13 cellular contexts compared by ENCODE assay signal in the genomic region with DNA sequence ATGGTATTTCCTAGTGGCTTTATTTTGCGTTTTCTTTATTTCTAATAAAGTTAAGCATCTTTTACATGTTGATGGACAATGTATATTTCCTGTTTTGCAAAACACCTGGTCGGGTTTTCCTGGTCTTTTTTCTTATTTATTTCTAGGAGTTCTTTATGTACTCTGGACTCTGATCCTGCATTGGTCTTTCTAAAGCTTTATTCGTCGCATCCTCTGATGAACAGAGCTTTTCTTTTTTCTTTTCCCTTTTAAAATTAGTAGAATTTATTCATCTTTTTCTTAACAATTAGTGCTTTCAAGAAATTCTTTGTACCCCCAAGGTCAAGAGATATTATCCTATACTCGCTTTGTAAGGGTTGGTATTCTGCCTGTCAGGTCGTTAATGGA. TPM values are rescaled to one million over a fixed set of nuclear protein-coding genes. Genes with fewer than 3 reads are reported as not detected.
DNase-seq lines count a peak whose midpoint lies in the region; ATAC-seq and TF ChIP-seq lines count a peak whose summit lies in the region.
"Had no signal": no experiment of that assay in that cellular context is flagged by ENCODE, and none has a peak within 500 bp of the region (broad histone marks: within the 10 kb centered on the region; RNA-seq: fewer than 3 reads in every experiment).

No MANE protein-coding gene starts in this region.

- POLR2A ChIA-PET in activated CD4-positive, alpha-beta T cell treated with anti-CD3 and anti-CD28 coated beads, Interleukin-2, amount 10 ng/mL, durations not matched to agents 7 days and 5 days (lab: Charles Lee) = interaction anchor here (0.6 to 1.7 kb wide), 2 partner anchors 57 to 100 kb away, joined by 3 to 5 read pairs; no protein-coding TSS in a partner anchor
- POLR2A ChIA-PET in activated B cell treated with CpG ODN at 0.5 μM for 24 hours (lab: Charles Lee) = interaction anchor here (0.8 to 4.2 kb wide), 15 partner anchors 9 to 108 kb away, joined by 3 to 116 read pairs (median 7); partner anchors contain the start of gene TFRC

- DNase-seq in activated CD4-positive, alpha-beta T cell treated with anti-CD3 and anti-CD28 coated beads, Interleukin-2, amount 10 ng/mL, durations not matched to agents 7 days and 5 days = no peak
- no peak for DNase-seq in activated CD4-positive, alpha-beta T cell treated with anti-CD3 and anti-CD28 coated beads for 48 hours
- DNase-seq in activated B cell treated with CpG ODN at 0.5 μM for 24 hours (no peak), glutamatergic neuron (no peak), left ventricle myocardium superior (no peak), NCI-H2081 (lab: John Stamatoyannopoulos, UW) (no peak)
- no peak for DNase-seq in stimulated activated effector memory CD8-positive, alpha-beta T cell treated with anti-CD3 and anti-CD28 coated beads, Interleukin-12 subunit alpha, Interleukin-12 subunit beta, amount 100 ng/mL, for 72 hours (ENCODE audit: low spot score in 2 of 2)
- no peak for DNase-seq in stimulated activated CD4-positive, alpha-beta T cell treated with anti-CD3 and anti-CD28 coated beads, Interleukin-2, amount 100 ng/mL, for 24 hours

- no peak for ATAC-seq in activated B cell treated with CpG ODN at 0.5 μM for 24 hours (ENCODE audit: low read depth)
- ATAC-seq in stimulated activated effector memory CD8-positive, alpha-beta T cell treated with anti-CD3 and anti-CD28 coated beads, Interleukin-12 subunit alpha, Interleukin-12 subunit beta, amount 100 ng/mL, for 72 hours = no peak
- ATAC-seq in left ventricle myocardium superior = no peak
- ATAC-seq: A549, Panc1 had no signal

- H3K36me3 Mint-ChIP-seq in activated CD4-positive, alpha-beta T cell treated with anti-CD3 and anti-CD28 coated beads, Interleukin-2, amount 10 ng/mL, durations not matched to agents 7 days and 5 days (ENCODE audit: low read depth) = no peaks in the 10 kb centered on the region
- H3K36me3 Mint-ChIP-seq in activated B cell treated with CpG ODN at 0.5 μM for 24 hours (ENCODE audit: low read depth) (no peaks in the 10 kb centered on the region), glutamatergic neuron (ENCODE audit: unreplicated experiment) (no peaks in the 10 kb centered on the region)
- H3K36me3 Mint-ChIP-seq in stimulated activated effector memory CD8-positive, alpha-beta T cell treated with anti-CD3 and anti-CD28 coated beads, Interleukin-12 subunit alpha, Interleukin-12 subunit beta, amount 100 ng/mL, for 72 hours = peaks cover 27% of the 10 kb centered on the region

- peak overlapping the region; percentile 95 for H3K27ac Mint-ChIP-seq in activated CD4-positive, alpha-beta T cell treated with anti-CD3 and anti-CD28 coated beads, Interleukin-2, amount 10 ng/mL, durations not matched to agents 7 days and 5 days
- peak overlapping the region; percentile 97 for H3K27ac Mint-ChIP-seq in activated B cell treated with CpG ODN at 0.5 μM for 24 hours
- H3K27ac Mint-ChIP-seq in glutamatergic neuron (ENCODE audit: unreplicated experiment) = peak overlapping the region; percentile 20
- peak overlapping the region; percentile 96 for H3K27ac Mint-ChIP-seq in stimulated activated effector memory CD8-positive, alpha-beta T cell treated with anti-CD3 and anti-CD28 coated beads, Interleukin-12 subunit alpha, Interleukin-12 subunit beta, amount 100 ng/mL, for 72 hours

- peaks cover 62% of the 10 kb centered on the region for H3K4me1 Mint-ChIP-seq in activated CD4-positive, alpha-beta T cell treated with anti-CD3 and anti-CD28 coated beads, Interleukin-2, amount 10 ng/mL, durations not matched to agents 7 days and 5 days
- H3K4me1 Mint-ChIP-seq in activated B cell treated with CpG ODN at 0.5 μM for 24 hours (peaks cover 47% of the 10 kb centered on the region), glutamatergic neuron (ENCODE audit: low read depth, unreplicated experiment) (peaks cover 8% of the 10 kb centered on the region)
- H3K4me1 Mint-ChIP-seq in stimulated activated effector memory CD8-positive, alpha-beta T cell treated with anti-CD3 and anti-CD28 coated beads, Interleukin-12 subunit alpha, Interleukin-12 subunit beta, amount 100 ng/mL, for 72 hours = peaks cover 39% of the 10 kb centered on the region

- peak overlapping the region; percentile 37 for H3K4me3 Mint-ChIP-seq in activated CD4-positive, alpha-beta T cell treated with anti-CD3 and anti-CD28 coated beads, Interleukin-2, amount 10 ng/mL, durations not matched to agents 7 days and 5 days
- peak overlapping the region; percentile 66 for H3K4me3 Mint-ChIP-seq in activated B cell treated with CpG ODN at 0.5 μM for 24 hours
- H3K4me3 Mint-ChIP-seq in glutamatergic neuron (ENCODE audit: unreplicated experiment) = no peak overlapping the region
- H3K4me3 Mint-ChIP-seq in stimulated activated effector memory CD8-positive, alpha-beta T cell treated with anti-CD3 and anti-CD28 coated beads, Interleukin-12 subunit alpha, Interleukin-12 subunit beta, amount 100 ng/mL, for 72 hours = peak overlapping the region; percentile 73

- H3K9me3 Mint-ChIP-seq in activated CD4-positive, alpha-beta T cell treated with anti-CD3 and anti-CD28 coated beads, Interleukin-2, amount 10 ng/mL, durations not matched to agents 7 days and 5 days = no peaks in the 10 kb centered on the region
- no peaks in the 10 kb centered on the region for H3K9me3 Mint-ChIP-seq in activated B cell treated with CpG ODN at 0.5 μM for 24 hours
- peaks cover 2% of the 10 kb centered on the region for H3K9me3 Mint-ChIP-seq in glutamatergic neuron (ENCODE audit: unreplicated experiment)
- H3K9me3 Mint-ChIP-seq in stimulated activated effector memory CD8-positive, alpha-beta T cell treated with anti-CD3 and anti-CD28 coated beads, Interleukin-12 subunit alpha, Interleukin-12 subunit beta, amount 100 ng/mL, for 72 hours = no peaks in the 10 kb centered on the region
- H3K9me3 Mint-ChIP-seq: dendritic cell treated with granulocyte-macrophage colony-stimulating factor and Interleukin-4, amounts not matched to agents 40 ng/mL and 50 ng/mL, for 4 days had no signal

- no peaks in the 10 kb centered on the region for H3K27me3 Mint-ChIP-seq in activated CD4-positive, alpha-beta T cell treated with anti-CD3 and anti-CD28 coated beads, Interleukin-2, amount 10 ng/mL, durations not matched to agents 7 days and 5 days
- H3K27me3 Mint-ChIP-seq in activated B cell treated with CpG ODN at 0.5 μM for 24 hours (no peaks in the 10 kb centered on the region), glutamatergic neuron (ENCODE audit: unreplicated experiment) (peaks cover 2% of the 10 kb centered on the region)

- intact Hi-C loops in activated B cell treated with CpG ODN at 0.5 μM for 24 hours (cut with micrococcal nuclease) (loop anchor here (1.0 to 2.0 kb wide), 5 partner anchors 13 to 106 kb away; partner anchors contain the start of gene TFRC), left ventricle myocardium superior (cut with micrococcal nuclease) (no loop called here)

- TF ChIP-seq CTCF in activated B cell treated with CpG ODN at 0.5 μM for 24 hours (IDR thresholded peaks at IDR 0.05) = no peak
- TF ChIP-seq CTCF in glutamatergic neuron (IDR thresholded peaks at IDR 0.05; ENCODE audit: partially characterized antibody, unreplicated experiment) = no peak

- CTCF ChIA-PET in activated CD4-positive, alpha-beta T cell treated with anti-CD3 and anti-CD28 coated beads, Interleukin-2, amount 10 ng/mL, durations not matched to agents 7 days and 5 days (lab: Charles Lee) = interaction anchor here (0.6 to 2.1 kb wide), 11 partner anchors 9 to 106 kb away, joined by 3 to 7 read pairs (median 3); no protein-coding TSS in a partner anchor
- CTCF ChIA-PET in activated B cell treated with CpG ODN at 0.5 μM for 24 hours (lab: Charles Lee) = interaction anchor here (0.7 to 3.7 kb wide), 5 partner anchors 11 to 106 kb away, joined by 3 to 36 read pairs (median 3); no protein-coding TSS in a partner anchor

RNA-seq across cellular contexts. Expression of gene ZDHHC19, which starts 32.2 kb away (rescaled TPM):
- not detected for total RNA-seq in activated CD4-positive, alpha-beta T cell treated with anti-CD3 and anti-CD28 coated beads, Interleukin-2, amount 10 ng/mL, durations not matched to agents 7 days and 5 days
- total RNA-seq in activated B cell treated with CpG ODN at 0.5 μM for 24 hours (0.31 TPM in 1 of 2 replicates, not detected in the other), glutamatergic neuron (ENCODE audit: unreplicated experiment) (1.2 TPM), left ventricle myocardium superior (not detected)
- total RNA-seq: Daoy, glomerular endothelial cell had no signal

RNA-seq across cellular contexts. Expression of gene SLC51A, which starts 37.3 kb away (rescaled TPM):
- not detected for total RNA-seq in activated CD4-positive, alpha-beta T cell treated with anti-CD3 and anti-CD28 coated beads, Interleukin-2, amount 10 ng/mL, durations not matched to agents 7 days and 5 days
- total RNA-seq in activated B cell treated with CpG ODN at 0.5 μM for 24 hours = not detected in 2 replicates
- not detected for total RNA-seq in glutamatergic neuron (ENCODE audit: unreplicated experiment)
- not detected for total RNA-seq in left ventricle myocardium superior
- total RNA-seq: Daoy, glomerular endothelial cell had no signal

Comparison
In these comparisons a context has a peak if more than half of its experiments do, and no peak if none do; other contexts are left out.
1. H3K27ac Mint-ChIP-seq: peak in every context shown above with its lines; median percentile 97 in activated B cell treated with CpG ODN at 0.5 μM for 24 hours; 96 in stimulated activated effector memory CD8-positive, alpha-beta T cell treated with anti-CD3 and anti-CD28 coated beads, Interleukin-12 subunit alpha, Interleukin-12 subunit beta, amount 100 ng/mL, for 72 hours; 95 in activated CD4-positive, alpha-beta T cell treated with anti-CD3 and anti-CD28 coated beads, Interleukin-2, amount 10 ng/mL, durations not matched to agents 7 days and 5 days; 20 in glutamatergic neuron.